Comparison of ENCODE assay signal across 8 cellular contexts in genomic region chr11:748007-748359, GRCh38. TPM values are rescaled to one million over a fixed set of nuclear protein-coding genes. Genes with fewer than 3 reads are reported as not detected.
DNase-seq lines count a peak whose midpoint lies in the region; ATAC-seq and FAIRE-seq lines count a peak whose summit lies in the region.

No MANE protein-coding gene starts in this region.

- no peak for DNase-seq in activated naive CD4-positive, alpha-beta T cell treated with anti-CD3 and anti-CD28 coated beads, Interleukin-2, amount 50 U/mL, for 72 hours (ENCODE audit: low spot score in 2 of 2)
- DNase-seq in iPS DF 6.9 (ENCODE audit: low read depth, low spot score) = no peak
- no peak for DNase-seq in small intestine
- DNase-seq in NCI-H1694 (lab: John Stamatoyannopoulos, UW) = no peak
- no peak for DNase-seq in HTR-8/SVneo (ENCODE audit: insufficient read length, low spot score)

- peak overlapping the region; percentile 89 to 92 for H3K27ac Mint-ChIP-seq in activated naive CD4-positive, alpha-beta T cell treated with anti-CD3 and anti-CD28 coated beads, Interleukin-2, amount 50 U/mL, for 72 hours

- H3K4me1 ChIP-seq in iPS DF 6.9 (ENCODE audit: control insufficient read depth, insufficient read depth, low read length) (peaks cover 1% of the 10 kb centered on the region; the same call in 1 of the 2 replicates), small intestine (ENCODE audit: control insufficient read depth in 2 of 2, insufficient read depth in 1 of 2, low read depth in 1 of 2, low read length in 1 of 2) (peaks cover 5 to 6% of the 10 kb centered on the region in 2 donors)

- ATAC-seq in GM18511 (IDR thresholded peaks at IDR 0.05; ENCODE audit: unreplicated experiment) = peak; percentile 23
- ATAC-seq in HG02885 (IDR thresholded peaks at IDR 0.05; ENCODE audit: poor library complexity, unreplicated experiment) = peak; percentile 17
- ATAC-seq in activated naive CD4-positive, alpha-beta T cell treated with anti-CD3 and anti-CD28 coated beads, Interleukin-2, amount 50 U/mL, for 72 hours = peak in 1 of 2 donors; percentile 17
- no peak for ATAC-seq in activated CD4-positive, CD25-positive, alpha-beta regulatory T cell treated with anti-CD3 and anti-CD28 coated beads, Interleukin-2, amount 50 U/mL, for 24 hours

- H3K9me3 ChIP-seq in iPS DF 6.9 (ENCODE audit: control insufficient read depth, insufficient read depth, low read length) (no peaks in the 10 kb centered on the region), small intestine (ENCODE audit: control insufficient read depth, low read depth) (no peaks in the 10 kb centered on the region)

- H3K4me3 ChIP-seq in iPS DF 6.9 (ENCODE audit: low read length) (peak overlapping the region; percentile 64), small intestine (ENCODE audit: low read depth in 1 of 2, low read length in 2 of 2) (peak overlapping the region; percentile 86 to 98)

- H3K9me3 Mint-ChIP-seq in activated naive CD4-positive, alpha-beta T cell treated with anti-CD3 and anti-CD28 coated beads, Interleukin-2, amount 50 U/mL, for 72 hours = no peaks in the 10 kb centered on the region

- H3K27me3 ChIP-seq in iPS DF 6.9 (ENCODE audit: control insufficient read depth, insufficient read depth, low read length) (no peaks in the 10 kb centered on the region), small intestine (ENCODE audit: control insufficient read depth in 2 of 2, insufficient read depth in 2 of 2, low read length in 2 of 2) (no peaks in the 10 kb centered on the region)

- H3K36me3 ChIP-seq in iPS DF 6.9 (ENCODE audit: control insufficient read depth, insufficient read depth, low read length) (no peaks in the 10 kb centered on the region), small intestine (ENCODE audit: control insufficient read depth in 2 of 2, insufficient read depth in 2 of 2, low read length in 2 of 2) (no peaks in the 10 kb centered on the region)

- no CpG with 5 or more reads among the region's 18 CpGs for WGBS in iPS DF 6.9 (ENCODE audit: insufficient coverage, insufficient read length)
- WGBS in small intestine, 3 donors = 0 to 5% (median 1%) methylated on average over 18 of the region's 18 CpGs

- H3K27ac ChIP-seq in iPS DF 6.9 (ENCODE audit: low read length) (no peak overlapping the region), small intestine (ENCODE audit: low read depth in 1 of 2, low read length in 1 of 2) (peak overlapping the region in 1 of 2 donors; percentile 87)

- FAIRE-seq in small intestine (lab: Jason Lieb, UNC) (no peak), HTR-8/SVneo (lab: Jason Lieb, UNC) (no peak)

- H3K36me3 Mint-ChIP-seq in activated naive CD4-positive, alpha-beta T cell treated with anti-CD3 and anti-CD28 coated beads, Interleukin-2, amount 50 U/mL, for 72 hours = peaks cover 0 to 19% of the 10 kb centered on the region in 2 donors

RNA-seq across cellular contexts. Expression of gene TALDO1, which starts 0.7 kb away (rescaled TPM):
- total RNA-seq in activated naive CD4-positive, alpha-beta T cell treated with anti-CD3 and anti-CD28 coated beads, Interleukin-2, amount 50 U/mL, for 72 hours = 100 to 1,000 TPM; 226 to 328 TPM
- polyA plus RNA-seq in small intestine = 100 to 1,000 TPM; 163 to 188 (median 184) TPM

RNA-seq across cellular contexts. Expression of gene GATD1, which starts 29.3 kb away (rescaled TPM):
- total RNA-seq in activated naive CD4-positive, alpha-beta T cell treated with anti-CD3 and anti-CD28 coated beads, Interleukin-2, amount 50 U/mL, for 72 hours = 10 to 100 TPM; 33.1 to 60.5 TPM
- 10 to 100 TPM; 12.2 to 46.0 (median 13.6) TPM for polyA plus RNA-seq in small intestine

RNA-seq across cellular contexts. Expression of gene CEND1, which starts 41.9 kb away (rescaled TPM):
- 1 to 10 TPM in 1 of 2 donors, not detected in 1; 1.1 TPM for total RNA-seq in activated naive CD4-positive, alpha-beta T cell treated with anti-CD3 and anti-CD28 coated beads, Interleukin-2, amount 50 U/mL, for 72 hours
- 1 to 10 TPM in 1 of 3 donors, not detected in 2; 3.3 TPM for polyA plus RNA-seq in small intestine

RNA-seq across cellular contexts. Expression of gene EPS8L2, which starts 42.0 kb away (rescaled TPM):
- 10 to 100 TPM in 1 of 2 donors, 1 to 10 TPM in 1; 2.4 to 34.1 TPM for total RNA-seq in activated naive CD4-positive, alpha-beta T cell treated with anti-CD3 and anti-CD28 coated beads, Interleukin-2, amount 50 U/mL, for 72 hours
- polyA plus RNA-seq in small intestine = 1,000 to 10,000 TPM in 2 of 3 donors, 10 to 100 TPM in 1; 90.2 to 1,255 (median 1,014) TPM

RNA-seq across cellular contexts. Expression of gene SLC25A22, which starts 50.1 kb away (rescaled TPM):
- total RNA-seq in activated naive CD4-positive, alpha-beta T cell treated with anti-CD3 and anti-CD28 coated beads, Interleukin-2, amount 50 U/mL, for 72 hours = 10 to 100 TPM; 22.6 to 34.6 TPM
- 10 to 100 TPM; 10.5 to 21.9 (median 10.5) TPM for polyA plus RNA-seq in small intestine

Comparison
In these comparisons a context has a peak if more than half of its experiments do, and no peak if none do; other contexts are left out.
1. ATAC-seq: peak in GM18511 (single experiment) and HG02885 (single experiment); none in activated CD4-positive, CD25-positive, alpha-beta regulatory T cell treated with anti-CD3 and anti-CD28 coated beads, Interleukin-2, amount 50 U/mL, for 24 hours (0 of 2).